ENCODE assay signal across 8 cellular contexts in the genomic region with DNA sequence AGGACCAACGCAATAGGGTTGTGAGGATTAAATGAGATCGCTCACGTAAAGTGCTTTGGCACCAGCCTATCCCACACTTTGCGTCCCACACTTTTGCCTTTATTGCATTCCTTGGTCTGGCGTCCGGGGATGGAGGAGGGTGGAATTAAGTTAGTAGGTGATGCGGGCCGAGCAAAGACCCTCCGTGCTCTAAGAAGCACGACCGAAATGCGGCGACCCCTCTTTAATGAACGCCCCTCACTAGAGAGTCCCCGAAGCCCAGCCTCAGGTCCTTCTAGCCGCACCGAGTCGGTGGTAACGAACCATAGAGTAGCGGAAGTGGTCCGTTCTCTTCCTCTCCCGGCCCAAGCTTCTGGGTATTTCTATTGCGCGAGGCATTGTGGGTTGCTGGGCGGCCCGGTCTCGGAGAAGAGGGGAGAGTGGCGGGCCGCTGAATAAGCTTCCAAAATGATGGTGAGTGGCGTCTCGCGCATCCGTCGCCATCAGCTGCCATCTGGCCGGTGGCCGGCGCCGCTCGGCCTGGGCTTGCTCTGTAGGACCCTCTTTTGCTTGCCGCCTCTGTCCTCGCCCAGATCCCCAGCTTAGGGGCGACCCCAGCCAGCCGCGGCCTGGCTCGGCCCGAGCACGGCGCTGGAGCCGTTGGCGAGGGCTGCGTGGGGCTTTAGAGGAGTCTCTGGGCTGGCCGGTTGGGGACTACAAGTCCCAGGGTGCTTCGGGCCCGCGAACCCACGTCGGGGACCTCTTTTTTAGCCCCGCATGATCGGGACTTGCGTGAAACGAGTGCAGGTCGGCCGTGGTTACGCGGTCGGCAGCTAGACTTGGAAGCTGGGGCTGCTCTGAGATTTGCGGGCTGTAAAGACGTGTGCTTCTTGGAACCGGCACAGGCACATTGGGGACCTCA. TPM values are rescaled to one million over a fixed set of nuclear protein-coding genes. Genes with fewer than 3 reads are reported as not detected.
DNase-seq lines count a peak whose midpoint lies in the region; ATAC-seq and TF ChIP-seq lines count a peak whose summit lies in the region.

A gene (plus strand): TSS at position 377 of the 901 bp plus-strand sequence. CDS start 71 bp downstream, at position 448.

- no peaks in the 10 kb centered on the region for H3K9me3 Mint-ChIP-seq in activated T-cell treated with anti-CD3 and anti-CD28 coated beads, Interleukin-2, amount 50 U/mL, for 24 hours

- peak; percentile 69 for ATAC-seq in GM21723 (IDR thresholded peaks at IDR 0.05; ENCODE audit: unreplicated experiment)

- H3K4me3 ChIP-seq in esophagus (ENCODE audit: low read depth in 1 of 2, low read length in 2 of 2) (peak within 1 kb of the TSS; percentile 70 to 85), muscle layer of colon (ENCODE audit: low read depth in 1 of 2, low read length in 2 of 2) (peak within 1 kb of the TSS; percentile 51 to 78)

- WGBS in esophagus, 2 donors, result 0% methylated on average over 65 to 69 of the region's 69 CpGs

- H3K36me3 ChIP-seq in esophagus (ENCODE audit: control insufficient read depth in 2 of 2, insufficient read depth in 2 of 2, low read length in 1 of 2) (peaks cover 4% of the 10 kb centered on the region in 2 donors), muscle layer of colon (ENCODE audit: insufficient read depth, low read length) (peaks cover 15% of the 10 kb centered on the region)

- H3K9me3 ChIP-seq in esophagus (ENCODE audit: control insufficient read depth in 2 of 2, insufficient read depth in 1 of 2, low read depth in 1 of 2, low read length in 1 of 2) (no peaks in the 10 kb centered on the region), muscle layer of colon (ENCODE audit: low read length) (no peaks in the 10 kb centered on the region)

- H3K27me3 Mint-ChIP-seq in activated T-cell treated with anti-CD3 and anti-CD28 coated beads, Interleukin-2, amount 50 U/mL, for 24 hours, result no peaks in the 10 kb centered on the region

- H3K4me1 Mint-ChIP-seq in activated T-cell treated with anti-CD3 and anti-CD28 coated beads, Interleukin-2, amount 50 U/mL, for 24 hours (ENCODE audit: low read depth), result peaks cover 36% of the 10 kb centered on the region

- peak within 1 kb of the TSS; percentile 83 to 86 for H3K27ac ChIP-seq in esophagus (ENCODE audit: low read depth in 2 of 2, low read length in 1 of 2)
- peak within 1 kb of the TSS; percentile 94 for H3K27ac ChIP-seq in muscle layer of colon (ENCODE audit: low read depth, low read length)

- H3K9ac ChIP-seq in muscle layer of colon (ENCODE audit: low read length), result peak within 1 kb of the TSS; percentile 60

- H3K27ac Mint-ChIP-seq in activated T-cell treated with anti-CD3 and anti-CD28 coated beads, Interleukin-2, amount 50 U/mL, for 24 hours, result peak within 1 kb of the TSS; percentile 98

- peaks cover 57% of the 10 kb centered on the region for H3K36me3 Mint-ChIP-seq in activated T-cell treated with anti-CD3 and anti-CD28 coated beads, Interleukin-2, amount 50 U/mL, for 24 hours (ENCODE audit: low read depth)

- H3K27me3 ChIP-seq in esophagus (ENCODE audit: control insufficient read depth in 1 of 2, insufficient read depth in 2 of 2, low read length in 2 of 2) (no peaks in the 10 kb centered on the region), muscle layer of colon (ENCODE audit: control insufficient read depth in 1 of 2, insufficient read depth in 2 of 2, low read length in 2 of 2) (no peaks in the 10 kb centered on the region)

- H3K4me1 ChIP-seq in esophagus (ENCODE audit: control insufficient read depth in 2 of 2, insufficient read depth in 2 of 2, low read length in 1 of 2), result peaks cover 0 to 6% of the 10 kb centered on the region in 2 donors
- peaks cover 39% of the 10 kb centered on the region for H3K4me1 ChIP-seq in muscle layer of colon (ENCODE audit: insufficient read depth, low read length)

- H3K4me3 Mint-ChIP-seq in activated T-cell treated with anti-CD3 and anti-CD28 coated beads, Interleukin-2, amount 50 U/mL, for 24 hours, result peak within 1 kb of the TSS; percentile 86

- DNase-seq in DMS53 (lab: John Stamatoyannopoulos, UW) (peak; percentile 97), KG1 (lab: John Stamatoyannopoulos, UW) (peak; percentile 91)
- peak; percentile 89 for DNase-seq in activated T-cell treated with anti-CD3 and anti-CD28 coated beads, Interleukin-2, amount 50 U/mL, for 24 hours
- DNase-seq in stimulated activated CD8-positive, alpha-beta memory T cell treated with anti-CD3 and anti-CD28 coated beads, Interleukin-7, amount 100 ng/mL, for 1 hour (ENCODE audit: low read depth in 2 of 2), result peak; percentile 69 to 76

TF ChIP-seq in PFSK-1, 5 proteins besides CTCF, POLR2A, EP300 and RAD21:
- TF ChIP-seq POLR2AphosphoS5 (IDR thresholded peaks at IDR 0.05; ENCODE audit: low read depth, low read length) (peak; percentile 99), SIN3A (IDR thresholded peaks at IDR 0.05; ENCODE audit: borderline replicate concordance, insufficient read depth, low read length) (peak; percentile 86), FOXP2 (optimal IDR thresholded peaks at IDR 0.05; ENCODE audit: borderline replicate concordance, extremely low read depth, extremely low read length, insufficient read depth) (no peak), TAF1 (IDR thresholded peaks at IDR 0.05; ENCODE audit: borderline replicate concordance, insufficient read depth, low read length) (peak; percentile 99)
- TF ChIP-seq, protein P1, sequence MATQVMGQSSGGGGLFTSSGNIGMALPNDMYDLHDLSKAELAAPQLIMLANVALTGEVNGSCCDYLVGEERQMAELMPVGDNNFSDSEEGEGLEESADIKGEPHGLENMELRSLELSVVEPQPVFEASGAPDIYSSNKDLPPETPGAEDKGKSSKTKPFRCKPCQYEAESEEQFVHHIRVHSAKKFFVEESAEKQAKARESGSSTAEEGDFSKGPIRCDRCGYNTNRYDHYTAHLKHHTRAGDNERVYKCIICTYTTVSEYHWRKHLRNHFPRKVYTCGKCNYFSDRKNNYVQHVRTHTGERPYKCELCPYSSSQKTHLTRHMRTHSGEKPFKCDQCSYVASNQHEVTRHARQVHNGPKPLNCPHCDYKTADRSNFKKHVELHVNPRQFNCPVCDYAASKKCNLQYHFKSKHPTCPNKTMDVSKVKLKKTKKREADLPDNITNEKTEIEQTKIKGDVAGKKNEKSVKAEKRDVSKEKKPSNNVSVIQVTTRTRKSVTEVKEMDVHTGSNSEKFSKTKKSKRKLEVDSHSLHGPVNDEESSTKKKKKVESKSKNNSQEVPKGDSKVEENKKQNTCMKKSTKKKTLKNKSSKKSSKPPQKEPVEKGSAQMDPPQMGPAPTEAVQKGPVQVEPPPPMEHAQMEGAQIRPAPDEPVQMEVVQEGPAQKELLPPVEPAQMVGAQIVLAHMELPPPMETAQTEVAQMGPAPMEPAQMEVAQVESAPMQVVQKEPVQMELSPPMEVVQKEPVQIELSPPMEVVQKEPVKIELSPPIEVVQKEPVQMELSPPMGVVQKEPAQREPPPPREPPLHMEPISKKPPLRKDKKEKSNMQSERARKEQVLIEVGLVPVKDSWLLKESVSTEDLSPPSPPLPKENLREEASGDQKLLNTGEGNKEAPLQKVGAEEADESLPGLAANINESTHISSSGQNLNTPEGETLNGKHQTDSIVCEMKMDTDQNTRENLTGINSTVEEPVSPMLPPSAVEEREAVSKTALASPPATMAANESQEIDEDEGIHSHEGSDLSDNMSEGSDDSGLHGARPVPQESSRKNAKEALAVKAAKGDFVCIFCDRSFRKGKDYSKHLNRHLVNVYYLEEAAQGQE (IDR thresholded peaks at IDR 0.05; ENCODE audit: insufficient read depth in 1 of 2, low read depth in 2 of 2, low read length in 2 of 2), result peak; percentile 31 to 64; a peak in 2 of 4 replicates

RNA-seq across cellular contexts. Expression of the gene that starts here (rescaled TPM):
- polyA plus RNA-seq in PFSK-1 (2012; ENCODE audit: insufficient read length, low read depth), result 520 TPM
- polyA plus RNA-seq in esophagus, result 100 to 1,000 TPM; 101 to 164 TPM

Comparison
In these comparisons a context has a peak if more than half of its experiments do, and no peak if none do; other contexts are left out.
1. Peak in every context shown above with its lines: DNase-seq, ATAC-seq, H3K4me3 ChIP-seq and H3K27ac ChIP-seq.